9 cellular contexts compared by ENCODE assay signal in the genomic region with DNA sequence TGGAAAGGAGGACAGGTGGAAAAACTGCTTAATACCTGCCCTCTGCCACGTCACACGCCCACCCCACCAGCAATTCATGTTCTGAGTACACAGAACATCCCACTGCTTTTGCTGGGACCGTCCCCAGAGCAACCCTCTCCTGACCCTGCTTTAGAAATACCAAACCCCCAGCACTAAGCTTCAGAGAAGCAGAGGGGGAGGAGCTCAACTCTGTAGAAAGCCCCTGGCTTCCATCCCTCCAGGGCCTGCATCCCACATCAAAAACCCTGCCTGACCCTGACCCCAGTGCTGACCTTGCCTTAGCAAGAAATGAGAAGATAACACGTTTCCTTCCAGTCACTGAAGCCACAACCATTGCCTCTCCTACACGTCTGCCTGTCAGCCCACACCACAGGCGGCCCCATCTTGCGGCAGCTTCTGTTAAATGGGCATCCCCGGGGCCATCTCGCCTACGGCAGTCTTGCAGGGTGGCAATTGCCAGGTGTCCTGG. TPM values are rescaled to one million over a fixed set of nuclear protein-coding genes. Genes with fewer than 3 reads are reported as not detected.
DNase-seq lines count a peak whose midpoint lies in the region; ATAC-seq and TF ChIP-seq lines count a peak whose summit lies in the region.
"Had no signal": no experiment of that assay in that cellular context is flagged by ENCODE, and none has a peak within 500 bp of the region (broad histone marks: within the 10 kb centered on the region; RNA-seq: fewer than 3 reads in every experiment).

No MANE protein-coding gene starts in this region.

- no peaks in the 10 kb centered on the region for H3K9me3 Mint-ChIP-seq in type B pancreatic cell

- peaks cover 3% of the 10 kb centered on the region for H3K4me1 ChIP-seq in hepatocyte (ENCODE audit: insufficient read depth)

- WGBS in hepatocyte (ENCODE audit: low lambda C conversion rate, missing lambda C conversion rate), result 80% methylated on average over 10 of the region's 10 CpGs

- H3K27me3 ChIP-seq in hepatocyte, result no peaks in the 10 kb centered on the region

- peak; percentile 88 for DNase-seq in activated CD8-positive, alpha-beta memory T cell treated with anti-CD3 and anti-CD28 coated beads, Interleukin-2, amount 50 U/mL, for 48 hours
- DNase-seq in stimulated activated CD4-positive, alpha-beta T cell treated with anti-CD3 and anti-CD28 coated beads, Interleukin-4, amount 100 ng/mL, for 24 hours, result peak; percentile 85
- DNase-seq in hepatocyte (ENCODE audit: low spot score) (no peak), DMS79 (lab: John Stamatoyannopoulos, UW) (no peak), type B pancreatic cell (ENCODE audit: extremely low spot score, unreplicated experiment) (no peak)
- DNase-seq: substantia nigra had no signal

- H3K27me3 Mint-ChIP-seq in type B pancreatic cell, result no peaks in the 10 kb centered on the region

- H3K4me2 ChIP-seq in hepatocyte, result no peak overlapping the region

- no peaks in the 10 kb centered on the region for H3K9me3 ChIP-seq in hepatocyte (ENCODE audit: low read depth)

- peaks cover 12% of the 10 kb centered on the region for H3K4me1 Mint-ChIP-seq in type B pancreatic cell (ENCODE audit: unreplicated experiment)

- H3K4me3 Mint-ChIP-seq in type B pancreatic cell, result no peak overlapping the region

- H3K79me2 ChIP-seq in hepatocyte, result no peaks in the 10 kb centered on the region

- no peaks in the 10 kb centered on the region for H3K36me3 Mint-ChIP-seq in type B pancreatic cell

- H3K9me2 ChIP-seq in hepatocyte (replicated peaks; ENCODE audit: insufficient read depth), result no peaks in the 10 kb centered on the region

- no peak overlapping the region for H3K4me3 ChIP-seq in hepatocyte

- no peaks in the 10 kb centered on the region for H4K20me1 ChIP-seq in hepatocyte (ENCODE audit: insufficient read depth, poor library complexity, severe bottlenecking)

- no peak overlapping the region for H2AFZ ChIP-seq in hepatocyte

- H3K27ac Mint-ChIP-seq in type B pancreatic cell, result no peak overlapping the region

- H3K27ac ChIP-seq in hepatocyte, result no peak overlapping the region

- TF ChIP-seq CTCF in hepatocyte (IDR thresholded peaks at IDR 0.05; ENCODE audit: poor library complexity) (no peak), type B pancreatic cell (conservative IDR thresholded peaks at IDR 0.05) (no peak)

- H3K36me3 ChIP-seq in hepatocyte (replicated peaks; ENCODE audit: insufficient read depth, low read depth), result no peaks in the 10 kb centered on the region

- ATAC-seq in GM18907 (IDR thresholded peaks at IDR 0.05; ENCODE audit: unreplicated experiment) (peak; percentile 53), HG03159 (IDR thresholded peaks at IDR 0.05; ENCODE audit: unreplicated experiment) (peak; percentile 40), GM21737 (IDR thresholded peaks at IDR 0.05; ENCODE audit: unreplicated experiment) (no peak)

RNA-seq across cellular contexts. Expression of a gene that starts 19.7 kb away (rescaled TPM):
- total RNA-seq in hepatocyte (2.6 and 3.2 TPM in 2 replicates), type B pancreatic cell (ENCODE audit: low replicate concordance) (0.77 and 1.5 TPM in 2 replicates)
- 4.9 and 6.1 TPM in 2 replicates for polyA plus RNA-seq in hepatocyte

Comparison
In these comparisons a context has a peak if more than half of its experiments do, and no peak if none do; other contexts are left out.
1. DNase-seq: peak in activated CD8-positive, alpha-beta memory T cell treated with anti-CD3 and anti-CD28 coated beads, Interleukin-2, amount 50 U/mL, for 48 hours (single experiment) and stimulated activated CD4-positive, alpha-beta T cell treated with anti-CD3 and anti-CD28 coated beads, Interleukin-4, amount 100 ng/mL, for 24 hours (single experiment); none in hepatocyte (single experiment), DMS79 (single experiment) and type B pancreatic cell (single experiment).